ENCODE assay signal across 18 cellular contexts in the genomic region with DNA sequence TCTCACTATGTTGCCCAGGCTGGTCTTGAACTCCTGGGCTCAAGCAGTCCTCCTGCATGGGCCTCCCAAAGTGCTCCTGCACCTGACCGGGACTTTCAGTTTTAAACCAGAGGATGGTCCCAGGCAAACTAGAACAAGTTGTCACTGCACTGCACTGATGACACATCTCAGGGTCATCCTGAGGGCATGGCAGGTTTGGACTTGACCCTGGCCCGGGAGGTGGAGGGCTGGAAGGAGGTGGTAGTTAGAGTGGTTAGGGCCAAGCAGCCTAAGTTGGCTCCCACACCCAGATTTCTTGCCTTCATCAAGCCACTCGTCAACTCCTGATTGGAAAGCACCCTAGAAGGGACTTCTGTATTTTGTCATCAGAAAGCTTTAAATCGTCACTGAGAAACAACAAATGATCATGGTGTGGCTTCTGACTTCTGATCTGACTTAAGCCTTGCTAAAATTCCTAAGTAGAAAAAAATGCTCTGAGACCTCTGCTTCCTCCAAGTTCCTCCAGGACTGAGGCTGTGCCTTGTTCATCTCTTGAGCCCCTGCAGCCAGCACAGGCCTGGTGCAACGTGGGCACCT. TPM values are rescaled to one million over a fixed set of nuclear protein-coding genes. Genes with fewer than 3 reads are reported as not detected.
A peak's percentile ranks its signal among the peaks of the same experiment; 100 is the strongest.
DNase-seq lines count a peak whose midpoint lies in the region; ATAC-seq, FAIRE-seq and TF ChIP-seq lines count a peak whose summit lies in the region.
"Had no signal": no experiment of that assay in that cellular context is flagged by ENCODE, and none has a peak within 500 bp of the region (broad histone marks: within the 10 kb centered on the region; RNA-seq: fewer than 3 reads in every experiment).

No MANE protein-coding gene starts in this region.

- ATAC-seq in GM18498 (IDR thresholded peaks at IDR 0.05; ENCODE audit: unreplicated experiment), result peak; percentile 51
- peak; percentile 51 for ATAC-seq in HG03432 (IDR thresholded peaks at IDR 0.05; ENCODE audit: unreplicated experiment)
- no peak for ATAC-seq in HG02970 (IDR thresholded peaks at IDR 0.05; ENCODE audit: low FRiP score, unreplicated experiment)

- H3K27ac ChIP-seq in liver (ENCODE audit: low read depth in 1 of 2, low read length in 2 of 2) (no peak overlapping the region), substantia nigra (ENCODE audit: low read depth, low read length, poor library complexity, severe bottlenecking) (no peak overlapping the region)
- H3K27ac ChIP-seq: Peyer's patch had no signal

- no peaks in the 10 kb centered on the region for H3K4me1 ChIP-seq in liver (ENCODE audit: control insufficient read depth in 4 of 4, insufficient read depth in 4 of 4, low read length in 3 of 4)
- H3K4me1 ChIP-seq: Peyer's patch had no signal

- no peak for TF ChIP-seq CTCF in bronchial epithelial cell (IDR thresholded peaks at IDR 0.05; ENCODE audit: insufficient read depth, low read length, severe bottlenecking)
- TF ChIP-seq CTCF in liver (IDR thresholded peaks at IDR 0.05; ENCODE audit: low read depth, low read length, missing input control), result no peak

- H3K9me3 ChIP-seq in liver (ENCODE audit: control insufficient read depth in 4 of 4, low read length in 3 of 4), result no peaks in the 10 kb centered on the region
- H3K9me3 ChIP-seq: Peyer's patch had no signal

- H3K9ac ChIP-seq in liver (ENCODE audit: low read depth in 1 of 2, low read length in 2 of 2), result no peak overlapping the region

- DNase-seq in bronchial epithelial cell (ENCODE audit: low read depth), result peak; percentile 71
- DNase-seq in NCI-H2196 (lab: John Stamatoyannopoulos, UW; ENCODE audit: unreplicated experiment), result no peak
- no peak for DNase-seq in NCI-H128 (lab: John Stamatoyannopoulos, UW; ENCODE audit: unreplicated experiment)
- DNase-seq in substantia nigra (lab: John Stamatoyannopoulos, UW), result no peak
- DNase-seq: CD8-positive, alpha-beta memory T cell; DMS 273 treated with DMSO at 0.1 percent for 48 hours; GOT3; HFFc6; Karpas-422; NCI-H1105 treated with DMSO at 0.1 percent for 48 hours; NCI-H1930; NCI-H510A treated with DMSO at 0.1 percent for 48 hours; Peyer's patch had no signal

- no peaks in the 10 kb centered on the region for H3K27me3 ChIP-seq in bronchial epithelial cell (ENCODE audit: control insufficient read depth, insufficient read depth, low read length)
- no peaks in the 10 kb centered on the region for H3K27me3 ChIP-seq in liver (ENCODE audit: control insufficient read depth in 4 of 4, insufficient read depth in 4 of 4, low read length in 3 of 4)
- H3K27me3 ChIP-seq: Peyer's patch had no signal

- H3K4me3 ChIP-seq in bronchial epithelial cell (ENCODE audit: low read depth, low read length), result no peak overlapping the region
- H3K4me3 ChIP-seq in liver (ENCODE audit: low read depth in 1 of 3, low read length in 3 of 3), result no peak overlapping the region
- H3K4me3 ChIP-seq: Peyer's patch had no signal

- 70% methylated on average over 5 of the region's 5 CpGs for WGBS in liver

- no peak for TF ChIP-seq RAD21 in liver (IDR thresholded peaks at IDR 0.05)

- H3K36me3 ChIP-seq in bronchial epithelial cell (ENCODE audit: control insufficient read depth, insufficient read depth, low read length) (peaks cover 11% of the 10 kb centered on the region), liver (ENCODE audit: control insufficient read depth in 4 of 4, insufficient read depth in 3 of 4, low read depth in 1 of 4, low read length in 3 of 4) (peaks cover 14 to 48% (median 36%) of the 10 kb centered on the region in 4 donors)

- FAIRE-seq in bronchial epithelial cell (lab: Jason Lieb, UNC), result no peak
- FAIRE-seq: GM19239 had no signal

TF ChIP-seq in liver, 16 proteins besides CTCF, POLR2A, EP300 and RAD21:
- peak; percentile 35 to 65 for TF ChIP-seq RXRA (IDR thresholded peaks at IDR 0.05)
- peak; percentile 18 for TF ChIP-seq SP1 (IDR thresholded peaks at IDR 0.05)
- TF ChIP-seq HNF4A (conservative IDR thresholded peaks at IDR 0.05), result peak; percentile 23 to 33
- TF ChIP-seq JUND (IDR thresholded peaks at IDR 0.05), result no peak
- TF ChIP-seq, protein P1, sequence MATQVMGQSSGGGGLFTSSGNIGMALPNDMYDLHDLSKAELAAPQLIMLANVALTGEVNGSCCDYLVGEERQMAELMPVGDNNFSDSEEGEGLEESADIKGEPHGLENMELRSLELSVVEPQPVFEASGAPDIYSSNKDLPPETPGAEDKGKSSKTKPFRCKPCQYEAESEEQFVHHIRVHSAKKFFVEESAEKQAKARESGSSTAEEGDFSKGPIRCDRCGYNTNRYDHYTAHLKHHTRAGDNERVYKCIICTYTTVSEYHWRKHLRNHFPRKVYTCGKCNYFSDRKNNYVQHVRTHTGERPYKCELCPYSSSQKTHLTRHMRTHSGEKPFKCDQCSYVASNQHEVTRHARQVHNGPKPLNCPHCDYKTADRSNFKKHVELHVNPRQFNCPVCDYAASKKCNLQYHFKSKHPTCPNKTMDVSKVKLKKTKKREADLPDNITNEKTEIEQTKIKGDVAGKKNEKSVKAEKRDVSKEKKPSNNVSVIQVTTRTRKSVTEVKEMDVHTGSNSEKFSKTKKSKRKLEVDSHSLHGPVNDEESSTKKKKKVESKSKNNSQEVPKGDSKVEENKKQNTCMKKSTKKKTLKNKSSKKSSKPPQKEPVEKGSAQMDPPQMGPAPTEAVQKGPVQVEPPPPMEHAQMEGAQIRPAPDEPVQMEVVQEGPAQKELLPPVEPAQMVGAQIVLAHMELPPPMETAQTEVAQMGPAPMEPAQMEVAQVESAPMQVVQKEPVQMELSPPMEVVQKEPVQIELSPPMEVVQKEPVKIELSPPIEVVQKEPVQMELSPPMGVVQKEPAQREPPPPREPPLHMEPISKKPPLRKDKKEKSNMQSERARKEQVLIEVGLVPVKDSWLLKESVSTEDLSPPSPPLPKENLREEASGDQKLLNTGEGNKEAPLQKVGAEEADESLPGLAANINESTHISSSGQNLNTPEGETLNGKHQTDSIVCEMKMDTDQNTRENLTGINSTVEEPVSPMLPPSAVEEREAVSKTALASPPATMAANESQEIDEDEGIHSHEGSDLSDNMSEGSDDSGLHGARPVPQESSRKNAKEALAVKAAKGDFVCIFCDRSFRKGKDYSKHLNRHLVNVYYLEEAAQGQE (IDR thresholded peaks at IDR 0.05), result no peak
- no peak for TF ChIP-seq FOXA1 (IDR thresholded peaks at IDR 0.05)
- TF ChIP-seq, protein P2, sequence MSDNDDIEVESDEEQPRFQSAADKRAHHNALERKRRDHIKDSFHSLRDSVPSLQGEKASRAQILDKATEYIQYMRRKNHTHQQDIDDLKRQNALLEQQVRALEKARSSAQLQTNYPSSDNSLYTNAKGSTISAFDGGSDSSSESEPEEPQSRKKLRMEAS (IDR thresholded peaks at IDR 0.05), result no peak
- no peak for TF ChIP-seq YY1 (IDR thresholded peaks at IDR 0.05)

RNA-seq across cellular contexts. Expression of a gene that starts 43.5 kb away (rescaled TPM):
- total RNA-seq in bronchial epithelial cell (15.5 and 24.6 TPM in 2 replicates), liver (10 to 100 TPM in 1 of 2 donors, 1 to 10 TPM in 1; 6.2 to 66.9 TPM)
- 100 to 1,000 TPM in 1 of 2 donors, 10 to 100 TPM in 1; 66.6 to 138 TPM for polyA plus RNA-seq in liver
- total RNA-seq: CD8-positive, alpha-beta memory T cell had no signal
- polyA plus RNA-seq: CD8-positive, alpha-beta memory T cell had no signal
